ENCODE assay signal across 14 cellular contexts in genomic region chr3:81726132-81726531, GRCh38. TPM values are rescaled to one million over a fixed set of nuclear protein-coding genes. Genes with fewer than 3 reads are reported as not detected.
DNase-seq lines count a peak whose midpoint lies in the region; ATAC-seq and TF ChIP-seq lines count a peak whose summit lies in the region.
"Had no signal": no experiment of that assay in that cellular context is flagged by ENCODE, and none has a peak within 500 bp of the region (broad histone marks: within the 10 kb centered on the region; RNA-seq: fewer than 3 reads in every experiment).

No MANE protein-coding gene starts in this region.

- H2BK12ac ChIP-seq in H9 (ENCODE audit: insufficient read length, low read depth, low read length): no peak overlapping the region

- TF ChIP-seq CTCF in RWPE2 (IDR thresholded peaks at IDR 0.05; ENCODE audit: poor library complexity, severe bottlenecking): no peak
- no peak for TF ChIP-seq CTCF in foreskin keratinocyte (conservative IDR thresholded peaks at IDR 0.05)
- TF ChIP-seq CTCF in GM10266 (IDR thresholded peaks at IDR 0.05; ENCODE audit: control insufficient read depth, insufficient read depth, low read depth, missing control alignments): no peak
- TF ChIP-seq CTCF in H9 (conservative IDR thresholded peaks at IDR 0.05): no peak

- no peak overlapping the region for H3K18ac ChIP-seq in H9 (ENCODE audit: insufficient read length, low read depth, low read length)

- peaks cover 0 to 5% of the 10 kb centered on the region in 2 experiments; a peak in 3 of 4 replicates for H3K4me1 Mint-ChIP-seq in H9

- H3K9me3 ChIP-seq in RWPE2 (ENCODE audit: severe bottlenecking) (no peaks in the 10 kb centered on the region), H9 (ENCODE audit: control insufficient read depth, low read depth, low read length) (no peaks in the 10 kb centered on the region)

- no peak overlapping the region for H4K8ac ChIP-seq in H9 (replicated peaks; ENCODE audit: insufficient read length, low read depth, low read length)

- no peak overlapping the region for H3T11ph ChIP-seq in H9 (ENCODE audit: low read length)

- 0 out of 2 replicates have a peak, but pooled peaks cover 2% of the 10 kb centered on the region for H3K79me2 ChIP-seq in H9 (ENCODE audit: insufficient read depth, low read length)

- no peak overlapping the region for H3K4me3 Mint-ChIP-seq in H9
- H3K4me3 Mint-ChIP-seq: CD4-positive, CD25-positive, alpha-beta regulatory T cell; natural killer cell had no signal

- H3K4me2 ChIP-seq in H9 (ENCODE audit: insufficient read depth, insufficient read length, low read length): no peak overlapping the region

- H3K9me3 Mint-ChIP-seq in H9: no peaks in the 10 kb centered on the region
- H3K9me3 Mint-ChIP-seq: activated naive CD4-positive, alpha-beta T cell treated with anti-CD3 and anti-CD28 coated beads, Interleukin-2, amount 50 U/mL, for 72 hours; CD4-positive, CD25-positive, alpha-beta regulatory T cell; natural killer cell had no signal

- H3K4me1 ChIP-seq in RWPE2 (ENCODE audit: insufficient read depth, poor library complexity, severe bottlenecking) (peaks cover 52% of the 10 kb centered on the region), foreskin keratinocyte (peaks cover 34% of the 10 kb centered on the region), H9 (ENCODE audit: insufficient read depth, low read length) (no peaks in the 10 kb centered on the region)

- no peak overlapping the region for H3K56ac ChIP-seq in H9 (ENCODE audit: insufficient read length, low read depth, low read length)

- no peak overlapping the region for H2BK20ac ChIP-seq in H9 (ENCODE audit: low read depth, low read length, poor library complexity, severe bottlenecking)

- no peaks in the 10 kb centered on the region for H4K20me1 ChIP-seq in H9 (ENCODE audit: control insufficient read depth, insufficient read depth, insufficient read length)

- H3K23me2 ChIP-seq in H9 (ENCODE audit: insufficient read length, low read depth, low read length, poor library complexity, severe bottlenecking): no peaks in the 10 kb centered on the region

- H2AK5ac ChIP-seq in H9 (ENCODE audit: insufficient read length, low read length): no peak overlapping the region

- no peak overlapping the region for H4K91ac ChIP-seq in H9 (ENCODE audit: insufficient read length, low read depth, low read length)

- H3K36me3 Mint-ChIP-seq in H9 (ENCODE audit: insufficient read depth in 1 of 3, low read depth in 3 of 3): no peaks in the 10 kb centered on the region
- H3K36me3 Mint-ChIP-seq: activated naive CD4-positive, alpha-beta T cell treated with anti-CD3 and anti-CD28 coated beads, Interleukin-2, amount 50 U/mL, for 72 hours; natural killer cell had no signal

- no peak overlapping the region for H3K4ac ChIP-seq in H9 (ENCODE audit: low read depth, low read length)

- peak overlapping the region; percentile 91 for H3K27ac ChIP-seq in RWPE2 (ENCODE audit: poor library complexity, severe bottlenecking)
- peak overlapping the region; percentile 79 for H3K27ac ChIP-seq in foreskin keratinocyte
- H3K27ac ChIP-seq in H9 (ENCODE audit: insufficient read length, low read depth, low read length): no peak overlapping the region

- H2BK15ac ChIP-seq in H9 (ENCODE audit: low read depth, low read length): no peak overlapping the region

- no peak overlapping the region for H3K4me3 ChIP-seq in RWPE2 (ENCODE audit: severe bottlenecking)

- no peaks in the 10 kb centered on the region for H3K79me1 ChIP-seq in H9 (ENCODE audit: insufficient read depth, low read depth, low read length, poor library complexity, severe bottlenecking)

- H2BK5ac ChIP-seq in H9 (ENCODE audit: insufficient read length, low read length): no peak overlapping the region

- H3K27me3 ChIP-seq in RWPE2 (ENCODE audit: insufficient read depth, poor library complexity, severe bottlenecking) (no peaks in the 10 kb centered on the region), foreskin keratinocyte (no peaks in the 10 kb centered on the region), H9 (ENCODE audit: insufficient read depth, low read length) (no peaks in the 10 kb centered on the region)

- no peak overlapping the region for H3K9ac ChIP-seq in H9 (ENCODE audit: extremely low read depth, insufficient read length, low read length)

- no peak overlapping the region for H3K14ac ChIP-seq in H9 (ENCODE audit: insufficient read depth, low read length)

- H2AFZ ChIP-seq in H9 (ENCODE audit: low read length): no peak overlapping the region

- ATAC-seq in GM21447 (IDR thresholded peaks at IDR 0.05; ENCODE audit: unreplicated experiment) (peak; percentile 61), RWPE2 (ENCODE audit: low read depth) (no peak), foreskin keratinocyte (no peak)
- ATAC-seq: activated naive CD4-positive, alpha-beta T cell treated with anti-CD3 and anti-CD28 coated beads, Interleukin-2, amount 50 U/mL, for 72 hours; natural killer cell had no signal

- H4K5ac ChIP-seq in H9 (ENCODE audit: insufficient read length, low read depth, low read length): no peak overlapping the region

- peaks cover 10% of the 10 kb centered on the region; the same call in 1 of the 2 replicates for H3K36me3 ChIP-seq in RWPE2 (ENCODE audit: low read depth)

- no peak overlapping the region for H2BK120ac ChIP-seq in H9 (ENCODE audit: low read depth, low read length, poor library complexity, severe bottlenecking)

- H3K27ac Mint-ChIP-seq in H9: no peak overlapping the region; a peak in 1 of 7 replicates
- H3K27ac Mint-ChIP-seq: activated naive CD4-positive, alpha-beta T cell treated with anti-CD3 and anti-CD28 coated beads, Interleukin-2, amount 50 U/mL, for 72 hours; CD4-positive, CD25-positive, alpha-beta regulatory T cell had no signal

- WGBS in H9 (ENCODE audit: extremely low coverage, insufficient read length, low lambda C conversion rate): no CpG with 5 or more reads among the region's 2 CpGs

- no peak overlapping the region for H3K23ac ChIP-seq in H9 (ENCODE audit: insufficient read length, low read depth, low read length)

- H3K27me3 Mint-ChIP-seq in H9 (ENCODE audit: low read depth): no peaks in the 10 kb centered on the region
- H3K27me3 Mint-ChIP-seq: CD4-positive, CD25-positive, alpha-beta regulatory T cell had no signal

- DNase-seq in AG20443 (ENCODE audit: low spot score) (peak; percentile 21), RWPE2 (ENCODE audit: low spot score) (no peak), foreskin keratinocyte (no peak), GM10266 (ENCODE audit: extremely low spot score) (no peak), islet precursor cell (no peak), H9 (no peak), SIG-M5 treated with dmso at 0.1 percent for 504 hours (lab: John Stamatoyannopoulos, UW; ENCODE audit: unreplicated experiment) (no peak)
- DNase-seq: CD4-positive, CD25-positive, alpha-beta regulatory T cell; natural killer cell; NCI-H774; Right ventricle myocardium superior; substantia nigra had no signal

RNA-seq across cellular contexts. Expression of gene GBE1, which starts 35.3 kb away (rescaled TPM):
- 22.7 and 23.2 TPM in 2 replicates for total RNA-seq in foreskin keratinocyte
- 8.3 and 10.6 TPM in 2 replicates for polyA plus RNA-seq in foreskin keratinocyte
- 13.2 and 13.8 TPM in 2 replicates for total RNA-seq in H9 (2021)
